Comparison of ENCODE assay signal across 28 cellular contexts in genomic region chr17:18119166-18119745, GRCh38. TPM values are rescaled to one million over a fixed set of nuclear protein-coding genes. Genes with fewer than 3 reads are reported as not detected.
A peak's percentile ranks its signal among the peaks of the same experiment; 100 is the strongest.
DNase-seq lines count a peak whose midpoint lies in the region; ATAC-seq, FAIRE-seq and TF ChIP-seq lines count a peak whose summit lies in the region.
"Had no signal": no experiment of that assay in that cellular context is flagged by ENCODE, and none has a peak within 500 bp of the region (broad histone marks: within the 10 kb centered on the region; RNA-seq: fewer than 3 reads in every experiment).

No MANE protein-coding gene starts in this region.

- DNase-seq in Right ventricle myocardium inferior (ENCODE audit: missing footprints) = peak; percentile 59
- DNase-seq in right atrium auricular region (ENCODE audit: low spot score) = no peak
- peak; percentile 56 for DNase-seq in H7
- no peak for DNase-seq in H1 (ENCODE audit: low read depth in 1 of 2, low spot score in 2 of 2)
- DNase-seq: 8988T; ACHN; BE2C; C1 segment of cervical spinal cord; CD4-positive, alpha-beta memory T cell; CD4-positive, CD25-positive, alpha-beta regulatory T cell; CD8-positive, alpha-beta memory T cell; COR-L47; DMS 273 treated with DMSO at 0.1 percent for 48 hours; DMS153; DMS53; DMS79; DND-41; EL; GDM1 had no signal

- no peaks in the 10 kb centered on the region for H3K4me1 ChIP-seq in right atrium auricular region
- no peaks in the 10 kb centered on the region; a peak in 1 of 7 replicates for H3K4me1 ChIP-seq in H1 (replicated peaks in 1 of 4; ENCODE audit: control insufficient read depth in 3 of 4, insufficient read depth in 4 of 4, low read length in 3 of 4)
- H3K4me1 ChIP-seq: BE2C had no signal

- intact Hi-C loops in Right ventricle myocardium inferior (cut with DNase I) = no loop called here

- CTCF ChIA-PET in H1 (lab: Charles Lee; ENCODE audit: partially characterized antibody) = interaction anchor here (1.4 kb wide), 1 partner anchor 22 kb away, joined by 3 read pairs; no protein-coding TSS in a partner anchor

- no peaks in the 10 kb centered on the region for H3K79me1 ChIP-seq in H1 (ENCODE audit: low read depth, low read length)

- no peaks in the 10 kb centered on the region for H3K9me3 ChIP-seq in right atrium auricular region
- peaks cover 10 to 24% of the 10 kb centered on the region in 2 experiments for H3K9me3 ChIP-seq in H1 (ENCODE audit: insufficient read depth in 2 of 2, low read depth in 1 of 2, low read length in 1 of 2)
- H3K9me3 ChIP-seq: BE2C had no signal

- no peak overlapping the region for H3K4me3 ChIP-seq in right atrium auricular region
- H3K4me3 ChIP-seq in H7 (ENCODE audit: insufficient read depth, low read depth, low read length) = no peak overlapping the region
- H3K4me3 ChIP-seq in H1 (ENCODE audit: extremely low read depth in 1 of 4, insufficient read depth in 2 of 4, low read depth in 3 of 4, low read length in 4 of 4) = no peak overlapping the region
- H3K4me3 ChIP-seq: BLaER1, GM12878 had no signal

- POLR2A ChIA-PET in H1 (lab: Charles Lee; ENCODE audit: partially characterized antibody) = interaction anchor here (0.6 kb wide), 1 partner anchor 15 kb away, joined by 3 read pairs; no protein-coding TSS in a partner anchor

- H4K8ac ChIP-seq in H1 (ENCODE audit: extremely low read depth, insufficient read depth, low read length) = no peak overlapping the region

- H3K18ac ChIP-seq in H1 (ENCODE audit: extremely low read depth, low read length) = no peak overlapping the region

- H2AFZ ChIP-seq in H1 (ENCODE audit: low read length) = no peak overlapping the region

- H3K23ac ChIP-seq in H1 (ENCODE audit: insufficient read length) = no peak overlapping the region

- H3K56ac ChIP-seq in H1 (replicated peaks; ENCODE audit: insufficient read length, low read depth, low read length) = no peak overlapping the region

- H3K79me2 ChIP-seq in H1 (ENCODE audit: control insufficient read depth in 1 of 2, insufficient read depth in 2 of 2, low read length in 2 of 2) = no peaks in the 10 kb centered on the region

- FAIRE-seq in H1 (lab: Jason Lieb, UNC) = no peak
- FAIRE-seq: A204.1, GM12878, GM12892, GM18507 had no signal

- TF ChIP-seq POLR2A in H1 (IDR thresholded peaks at IDR 0.05; ENCODE audit: control extremely low read depth in 1 of 2, low read depth in 2 of 2, low read length in 2 of 2) = no peak

- no peak overlapping the region for H2AK5ac ChIP-seq in H1 (ENCODE audit: low read depth, low read length)

- no peak overlapping the region for H2BK120ac ChIP-seq in H1 (replicated peaks; ENCODE audit: low read depth, low read length)

- H4K5ac ChIP-seq in H1 (ENCODE audit: insufficient read length, low read depth, low read length) = no peak overlapping the region

- H3K14ac ChIP-seq in H1 (ENCODE audit: insufficient read length) = no peak overlapping the region

- H3K36me3 ChIP-seq in right atrium auricular region (no peaks in the 10 kb centered on the region), H7 (replicated peaks; ENCODE audit: control insufficient read depth, insufficient read depth, low read length) (no peaks in the 10 kb centered on the region), H1 (ENCODE audit: control insufficient read depth in 2 of 4, insufficient read depth in 4 of 4, low read length in 3 of 4) (peaks cover 0 to 4% (median 0%) of the 10 kb centered on the region in 4 experiments; a peak in 1 of 8 replicates)
- H3K36me3 ChIP-seq: BE2C, BLaER1 had no signal

- H2BK5ac ChIP-seq in H1 (ENCODE audit: low read depth, low read length) = peak overlapping the region; percentile 9; the same call in 1 of the 2 replicates

- no peak for TF ChIP-seq RAD21 in H1 (IDR thresholded peaks at IDR 0.05 in 1 of 2, conservative IDR thresholded peaks at IDR 0.05 in 1 of 2; ENCODE audit: low read depth in 2 of 2, low read length in 2 of 2)

- H2BK12ac ChIP-seq in H1 (ENCODE audit: low read depth, low read length) = no peak overlapping the region

- H3K23me2 ChIP-seq in H1 (ENCODE audit: low read depth, low read length) = no peaks in the 10 kb centered on the region

- H4K91ac ChIP-seq in H1 (replicated peaks; ENCODE audit: insufficient read length, low read length) = no peak overlapping the region

- H2BK15ac ChIP-seq in H1 (ENCODE audit: low read length) = no peak overlapping the region

- WGBS in H1 (ENCODE audit: extremely low coverage in 1 of 2, insufficient coverage in 1 of 2, insufficient read length in 1 of 2, insufficient replicate concordance in 2 of 2, low coverage in 1 of 2, low lambda C conversion rate in 2 of 2, missing lambda C conversion rate in 1 of 2), 2 experiments = 99% methylated on average over 46 of the region's 57 CpGs; no CpG with 5 or more reads in 1 of the 2 experiments

- ATAC-seq in Right ventricle myocardium inferior = no peak
- ATAC-seq in HG02571 (IDR thresholded peaks at IDR 0.05; ENCODE audit: unreplicated experiment) = no peak
- ATAC-seq in GM19397 (IDR thresholded peaks at IDR 0.05; ENCODE audit: unreplicated experiment) = no peak
- ATAC-seq: GM12878 had no signal

- TF ChIP-seq EP300 in H1 (IDR thresholded peaks at IDR 0.05; ENCODE audit: borderline replicate concordance in 1 of 2, low read depth in 2 of 2, low read length in 2 of 2) = no peak

- no peaks in the 10 kb centered on the region for H3K27me3 ChIP-seq in right atrium auricular region
- no peaks in the 10 kb centered on the region for H3K27me3 ChIP-seq in H7 (ENCODE audit: control insufficient read depth, insufficient read depth, low read length)
- H3K27me3 ChIP-seq in H1 (replicated peaks in 1 of 4; ENCODE audit: control insufficient read depth in 3 of 4, extremely low read depth in 1 of 4, insufficient read depth in 3 of 4, low read length in 3 of 4) = no peaks in the 10 kb centered on the region
- H3K27me3 ChIP-seq: BE2C, BLaER1 had no signal

- TF ChIP-seq CTCF in right atrium auricular region (IDR thresholded peaks at IDR 0.05) (no peak), H1 (IDR thresholded peaks at IDR 0.05; ENCODE audit: control extremely low read depth in 1 of 3, insufficient read depth in 1 of 3, low read depth in 1 of 3, low read length in 3 of 3) (no peak)

- no peak overlapping the region for H3K4me2 ChIP-seq in H1 (ENCODE audit: insufficient read depth in 1 of 2, low read depth in 2 of 2, low read length in 2 of 2)
- H3K4me2 ChIP-seq: BLaER1 had no signal

- no peak overlapping the region for H2BK20ac ChIP-seq in H1 (ENCODE audit: low read length)

- H3K9ac ChIP-seq in H1 (replicated peaks in 1 of 4; ENCODE audit: extremely low read depth in 1 of 4, low read depth in 3 of 4, low read length in 3 of 4) = no peak overlapping the region
- H3K9ac ChIP-seq: BLaER1 had no signal

- no peak overlapping the region for H3K4ac ChIP-seq in H1 (replicated peaks; ENCODE audit: insufficient read length, low read depth, low read length)

- H3K27ac ChIP-seq in right atrium auricular region (no peak overlapping the region), H1 (ENCODE audit: low read depth, low read length) (no peak overlapping the region)
- H3K27ac ChIP-seq: BLaER1 had no signal

- no peaks in the 10 kb centered on the region for H4K20me1 ChIP-seq in H1 (replicated peaks in 1 of 2; ENCODE audit: control insufficient read depth in 1 of 2, insufficient read depth in 2 of 2, low read length in 2 of 2)
- H4K20me1 ChIP-seq: BLaER1 had no signal

TF ChIP-seq in H1, 55 proteins besides CTCF, POLR2A, EP300 and RAD21 (continues in another document):
- TF ChIP-seq ATF2 (IDR thresholded peaks at IDR 0.05; ENCODE audit: low read length) = no peak
- TF ChIP-seq USF2 (IDR thresholded peaks at IDR 0.05; ENCODE audit: low read length) = no peak

RNA-seq across cellular contexts. Expression of gene MYO15A, which starts 10.7 kb away (rescaled TPM):
- 0.51 TPM for total RNA-seq in Right ventricle myocardium inferior
- under 1 TPM in 1 of 2 donors, not detected in 1; 0.20 TPM for total RNA-seq in right atrium auricular region
- 0.52 and 1.4 TPM in 2 replicates for total RNA-seq in H7 (2014; rRNA removed; shearing (Covaris generic))
- 1.5 and 1.6 TPM in 2 replicates for total RNA-seq in H1 (2021; fragmentation: NEBNext Ultra II Directional; extraction: Animal tissue kit (Norgen Biotek cat#: 25700))
- polyA plus RNA-seq in H1 (2011; rRNA removed) = 4.2 and 5.5 TPM in 2 replicates
- polyA plus RNA-seq in H1 (2011; cell fraction: cytosol; rRNA removed) = 5.4 TPM
- 22.4 TPM for polyA plus RNA-seq in H1 (2011; cell fraction: nucleus; rRNA removed)
- polyA plus RNA-seq in H1 (2012, experiment 1 of 2) = 2.0 to 4.0 TPM (median 3.2 TPM) in 4 replicates
- polyA plus RNA-seq in H1 (2012, experiment 2 of 2) = 1.1 TPM
- 1.2 TPM for polyA plus RNA-seq in H1 (2013, experiment 1 of 2)
- polyA plus RNA-seq in H1 (2013, experiment 2 of 2) = 0.94 TPM
- polyA minus RNA-seq in H1 (2011; rRNA and poly(A)+ RNA removed) = 1.7 and 3.2 TPM in 2 replicates
- 1.7 TPM for polyA minus RNA-seq in H1 (2011; cell fraction: cytosol; rRNA and poly(A)+ RNA removed)
- polyA minus RNA-seq in H1 (2011; cell fraction: nucleus; rRNA and poly(A)+ RNA removed) = 7.4 TPM
- total RNA-seq: Daoy, G401 had no signal

RNA-seq across cellular contexts. Expression of gene DRG2, which starts 31.5 kb away (rescaled TPM):
- total RNA-seq in Right ventricle myocardium inferior = 18.8 TPM
- 10 to 100 TPM; 18.2 to 27.7 TPM for total RNA-seq in right atrium auricular region
- 60.0 and 66.4 TPM in 2 replicates for total RNA-seq in H7 (2014; rRNA removed; shearing (Covaris generic))
- total RNA-seq in H1 (2021; fragmentation: NEBNext Ultra II Directional; extraction: Animal tissue kit (Norgen Biotek cat#: 25700)) = 44.6 and 50.1 TPM in 2 replicates
- polyA plus RNA-seq in H1 (2011; rRNA removed) = 47.8 and 57.5 TPM in 2 replicates
- 53.2 TPM for polyA plus RNA-seq in H1 (2011; cell fraction: cytosol; rRNA removed)
- polyA plus RNA-seq in H1 (2011; cell fraction: nucleus; rRNA removed) = 84.6 TPM
- 45.5 to 54.2 TPM (median 52.2 TPM) in 4 replicates for polyA plus RNA-seq in H1 (2012, experiment 1 of 2)
- 67.7 TPM for polyA plus RNA-seq in H1 (2012, experiment 2 of 2)
- 29.2 TPM for polyA plus RNA-seq in H1 (2013, experiment 1 of 2)
- 27.1 TPM for polyA plus RNA-seq in H1 (2013, experiment 2 of 2)
- 45.4 and 60.9 TPM in 2 replicates for polyA minus RNA-seq in H1 (2011; rRNA and poly(A)+ RNA removed)
- polyA minus RNA-seq in H1 (2011; cell fraction: cytosol; rRNA and poly(A)+ RNA removed) = 29.4 TPM
- 70.4 TPM for polyA minus RNA-seq in H1 (2011; cell fraction: nucleus; rRNA and poly(A)+ RNA removed)

Comparison
In these comparisons a context has a peak if more than half of its experiments do, and no peak if none do; other contexts are left out.
1. DNase-seq: peak in Right ventricle myocardium inferior (single experiment) and H7 (single experiment); none in right atrium auricular region (single experiment) and H1 (0 of 2).